In the genomic region with DNA sequence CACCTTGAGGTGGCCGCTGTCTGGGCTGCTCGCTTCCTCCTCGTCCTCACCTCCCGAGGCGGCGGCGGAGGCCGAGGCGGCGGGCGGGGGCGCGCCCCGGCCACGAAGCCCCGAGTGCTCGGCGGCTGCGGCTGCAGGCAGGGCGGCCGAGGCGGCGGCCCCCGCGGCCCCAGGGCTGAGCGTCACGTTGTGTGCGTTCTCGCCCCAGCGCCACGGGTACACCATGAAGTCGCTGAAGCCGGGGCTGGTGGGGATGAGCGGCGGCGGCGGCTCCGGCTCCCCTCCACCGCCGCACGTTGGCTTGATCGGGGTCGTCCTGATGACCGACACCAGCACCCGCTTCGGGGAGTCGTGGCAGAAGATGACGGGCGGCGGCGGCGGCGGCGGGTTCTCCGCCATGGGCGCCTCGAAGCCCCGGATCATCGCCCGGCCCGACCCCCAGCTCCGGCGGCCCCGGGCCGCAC, we compare ENCODE assay signal across 8 cellular contexts. TPM values are rescaled to one million over a fixed set of nuclear protein-coding genes. Genes with fewer than 3 reads are reported as not detected.
A peak's percentile ranks its signal among the peaks of the same experiment; 100 is the strongest.
DNase-seq lines count a peak whose midpoint lies in the region; ATAC-seq and TF ChIP-seq lines count a peak whose summit lies in the region.

No MANE protein-coding gene starts in this region.

- TF ChIP-seq POLR2A in spleen (IDR thresholded peaks at IDR 0.05), result no peak

- peak overlapping the region; percentile 99 for H3K4me2 ChIP-seq in hepatocyte

- WGBS in hepatocyte (ENCODE audit: low lambda C conversion rate, missing lambda C conversion rate), result under 1% methylated on average over 47 of the region's 65 CpGs
- WGBS in spleen, 5 donors, result 0 to 1% (median 0%) methylated on average over 4 to 65 of the region's 65 CpGs; no CpG with 5 or more reads in 1 of the 5 donors

- H3K36me3 ChIP-seq in ES-I3 (ENCODE audit: insufficient read depth, low read length), result no peaks in the 10 kb centered on the region
- no peaks in the 10 kb centered on the region for H3K36me3 ChIP-seq in hepatocyte (replicated peaks; ENCODE audit: insufficient read depth, low read depth)
- no peaks in the 10 kb centered on the region for H3K36me3 ChIP-seq in spleen

- no peaks in the 10 kb centered on the region for H3K9me3 Mint-ChIP-seq in activated naive CD4-positive, alpha-beta T cell treated with anti-CD3 and anti-CD28 coated beads, Interleukin-2, amount 10 ng/mL, durations not matched to agents 7 days and 5 days

- H3K9me2 ChIP-seq in hepatocyte (replicated peaks; ENCODE audit: insufficient read depth), result no peaks in the 10 kb centered on the region

- H3K9me3 ChIP-seq in ES-I3 (ENCODE audit: control insufficient read depth, insufficient read depth, low read length) (no peaks in the 10 kb centered on the region), hepatocyte (ENCODE audit: low read depth) (no peaks in the 10 kb centered on the region), spleen (no peaks in the 10 kb centered on the region)

- peaks cover 42% of the 10 kb centered on the region for H3K79me2 ChIP-seq in hepatocyte

- peaks cover 12% of the 10 kb centered on the region for H3K36me3 Mint-ChIP-seq in activated naive CD4-positive, alpha-beta T cell treated with anti-CD3 and anti-CD28 coated beads, Interleukin-2, amount 10 ng/mL, durations not matched to agents 7 days and 5 days

- H3K4me1 ChIP-seq in ES-I3 (ENCODE audit: insufficient read depth, low read length) (peaks cover 6% of the 10 kb centered on the region), hepatocyte (ENCODE audit: insufficient read depth) (peaks cover 22% of the 10 kb centered on the region), spleen (peaks cover 14 to 68% (median 56%) of the 10 kb centered on the region in 6 donors)

- ATAC-seq in HG03571 (IDR thresholded peaks at IDR 0.05; ENCODE audit: unreplicated experiment) (peak; percentile 0), HG02884 (IDR thresholded peaks at IDR 0.05; ENCODE audit: unreplicated experiment) (no peak)

- no peak for DNase-seq in activated naive CD4-positive, alpha-beta T cell treated with anti-CD3 and anti-CD28 coated beads, Interleukin-2, amount 10 ng/mL, durations not matched to agents 7 days and 5 days
- DNase-seq in hepatocyte (ENCODE audit: low spot score) (no peak), spleen (peak; percentile 92), KG1 (lab: John Stamatoyannopoulos, UW) (no peak), NCI-H1436 treated with DMSO at 0.1 percent for 48 hours (lab: John Stamatoyannopoulos, UW) (no peak)

- H3K27me3 ChIP-seq in hepatocyte, result no peaks in the 10 kb centered on the region
- no peaks in the 10 kb centered on the region for H3K27me3 ChIP-seq in spleen (replicated peaks in 1 of 7)

- H3K27me3 Mint-ChIP-seq in activated naive CD4-positive, alpha-beta T cell treated with anti-CD3 and anti-CD28 coated beads, Interleukin-2, amount 10 ng/mL, durations not matched to agents 7 days and 5 days, result no peaks in the 10 kb centered on the region

- peaks cover 57% of the 10 kb centered on the region for H3K4me1 Mint-ChIP-seq in activated naive CD4-positive, alpha-beta T cell treated with anti-CD3 and anti-CD28 coated beads, Interleukin-2, amount 10 ng/mL, durations not matched to agents 7 days and 5 days

- no peaks in the 10 kb centered on the region for H4K20me1 ChIP-seq in hepatocyte (ENCODE audit: insufficient read depth, poor library complexity, severe bottlenecking)

- H3K27ac Mint-ChIP-seq in activated naive CD4-positive, alpha-beta T cell treated with anti-CD3 and anti-CD28 coated beads, Interleukin-2, amount 10 ng/mL, durations not matched to agents 7 days and 5 days, result peak overlapping the region; percentile 96

- CTCF ChIA-PET in activated naive CD4-positive, alpha-beta T cell treated with anti-CD3 and anti-CD28 coated beads, Interleukin-2, amount 10 ng/mL, durations not matched to agents 7 days and 5 days (lab: Charles Lee), result no interaction called here

- peak overlapping the region; percentile 87 for H2AFZ ChIP-seq in hepatocyte

- TF ChIP-seq CTCF in hepatocyte (IDR thresholded peaks at IDR 0.05; ENCODE audit: poor library complexity) (no peak), spleen (IDR thresholded peaks at IDR 0.05 in 8 of 11, conservative IDR thresholded peaks at IDR 0.05 in 3 of 11) (no peak)

- peak overlapping the region; percentile 87 for H3K9ac ChIP-seq in ES-I3 (ENCODE audit: low read depth, low read length)

- H3K4me3 ChIP-seq in hepatocyte, result peak overlapping the region; percentile 92
- H3K4me3 ChIP-seq in spleen, result peak overlapping the region; percentile 71 to 95 (median 89)

- H3K27ac ChIP-seq in hepatocyte, result peak overlapping the region; percentile 83
- peak overlapping the region; percentile 93 to 99 (median 98) for H3K27ac ChIP-seq in spleen

- peak overlapping the region; percentile 83 for H3K4me3 Mint-ChIP-seq in activated naive CD4-positive, alpha-beta T cell treated with anti-CD3 and anti-CD28 coated beads, Interleukin-2, amount 10 ng/mL, durations not matched to agents 7 days and 5 days

- intact Hi-C loops in spleen (cut with DNase I; ENCODE audit: low total_unique reads), result loop anchor here (2.0 kb wide), 1 partner anchor 31 kb away; no protein-coding TSS in a partner anchor

RNA-seq across cellular contexts. Expression of gene ZNF367, which starts 0.5 kb away (rescaled TPM):
- total RNA-seq in hepatocyte (3.3 and 3.6 TPM in 2 replicates), spleen (1 to 10 TPM; 1.2 to 3.7 (median 2.2) TPM)
- polyA plus RNA-seq in hepatocyte (0.98 and 2.2 TPM in 2 replicates), spleen (1 to 10 TPM in 2 of 3 donors, under 1 TPM in 1; 0.93 to 2.1 (median 1.4) TPM)

RNA-seq across cellular contexts. Expression of gene HABP4, which starts 32.3 kb away (rescaled TPM):
- total RNA-seq in hepatocyte, result 12.9 and 13.1 TPM in 2 replicates
- polyA plus RNA-seq in hepatocyte, result 18.0 and 24.8 TPM in 2 replicates
- total RNA-seq in spleen, result 10 to 100 TPM in 1 of 7 donors, 1 to 10 TPM in 6; 6.3 to 10.6 (median 7.9) TPM
- polyA plus RNA-seq in spleen, result 1 to 10 TPM; 6.8 to 9.2 (median 7.0) TPM

RNA-seq across cellular contexts. Expression of gene SLC35D2, which starts 34.1 kb away (rescaled TPM):
- total RNA-seq in hepatocyte (77.7 and 89.7 TPM in 2 replicates), spleen (10 to 100 TPM; 10.9 to 20.9 (median 17.4) TPM)
- polyA plus RNA-seq in hepatocyte (68.0 and 87.5 TPM in 2 replicates), spleen (10 to 100 TPM in 2 of 3 donors, 1 to 10 TPM in 1; 9.8 to 11.1 (median 10.1) TPM)
